In genomic region chr5:115624994-115625393, GRCh38 we compare ENCODE assay signal across 8 cellular contexts. TPM values are rescaled to one million over a fixed set of nuclear protein-coding genes. Genes with fewer than 3 reads are reported as not detected.
DNase-seq lines count a peak whose midpoint lies in the region; ATAC-seq and TF ChIP-seq lines count a peak whose summit lies in the region.

No MANE protein-coding gene starts in this region.

- TF ChIP-seq CTCF in Calu3 (IDR thresholded peaks at IDR 0.05; ENCODE audit: unreplicated experiment): no peak
- TF ChIP-seq CTCF in NB4 (IDR thresholded peaks at IDR 0.05; ENCODE audit: low read depth, low read length): no peak
- TF ChIP-seq CTCF in progenitor cell of endocrine pancreas (IDR thresholded peaks at IDR 0.05; ENCODE audit: unreplicated experiment): no peak

- intact Hi-C loops in Calu3 (cut with micrococcal nuclease; ENCODE audit: unreplicated experiment): no loop called here

- peak overlapping the region; percentile 76 for H3K27ac ChIP-seq in epithelial cell of prostate

- no peak overlapping the region for H3K27ac Mint-ChIP-seq in Calu3 (ENCODE audit: unreplicated experiment)
- H3K27ac Mint-ChIP-seq in progenitor cell of endocrine pancreas: peak overlapping the region; percentile 34

- no peak for DNase-seq in Calu3
- DNase-seq in NB4 (ENCODE audit: low read depth): no peak
- no peak for DNase-seq in epithelial cell of prostate (ENCODE audit: low read depth, low spot score)
- DNase-seq in progenitor cell of endocrine pancreas (ENCODE audit: low spot score, unreplicated experiment): no peak
- no peak for DNase-seq in H4 (ENCODE audit: low spot score)

- no peak for TF ChIP-seq POLR2A in NB4 (IDR thresholded peaks at IDR 0.05; ENCODE audit: extremely low read depth, insufficient read length)

- peak overlapping the region; percentile 91 for H3K4me3 ChIP-seq in NB4 (ENCODE audit: low read depth, low read length)

- CTCF ChIA-PET in Calu3 (lab: Charles Lee): interaction anchor here (1.4 to 2.0 kb wide), 3 partner anchors 8 to 10 kb away, joined by 4 to 7 read pairs (median 7); no protein-coding TSS in a partner anchor

- ATAC-seq in HG03432 (IDR thresholded peaks at IDR 0.05; ENCODE audit: unreplicated experiment) (no peak), GM21717 (IDR thresholded peaks at IDR 0.05; ENCODE audit: unreplicated experiment) (no peak), HG02840 (IDR thresholded peaks at IDR 0.05; ENCODE audit: low FRiP score, unreplicated experiment) (no peak)

- H3K4me3 Mint-ChIP-seq in Calu3 (ENCODE audit: low read depth, unreplicated experiment) (no peak overlapping the region), progenitor cell of endocrine pancreas (ENCODE audit: low read depth) (no peak overlapping the region)

- H3K9me3 Mint-ChIP-seq in Calu3 (ENCODE audit: low read depth, unreplicated experiment) (no peaks in the 10 kb centered on the region), progenitor cell of endocrine pancreas (ENCODE audit: low read depth) (no peaks in the 10 kb centered on the region)

- no peaks in the 10 kb centered on the region for H3K27me3 Mint-ChIP-seq in Calu3 (ENCODE audit: unreplicated experiment)
- H3K27me3 Mint-ChIP-seq in progenitor cell of endocrine pancreas: no peaks in the 10 kb centered on the region

- H3K36me3 Mint-ChIP-seq in Calu3 (ENCODE audit: insufficient read depth, unreplicated experiment): peaks cover 8% of the 10 kb centered on the region
- H3K36me3 Mint-ChIP-seq in progenitor cell of endocrine pancreas (ENCODE audit: insufficient read depth): peaks cover 1% of the 10 kb centered on the region

- H3K4me1 Mint-ChIP-seq in Calu3 (ENCODE audit: low read depth, unreplicated experiment) (peaks cover 20% of the 10 kb centered on the region), progenitor cell of endocrine pancreas (ENCODE audit: low read depth) (peaks cover 7% of the 10 kb centered on the region)

- TSS peak; percentile 44 for BruUV-seq in Calu3 (replicated peaks; lab: Mats Ljungman, UMichigan)

RNA-seq across cellular contexts. Expression of gene TMED7, which starts 0.8 kb away (rescaled TPM):
- total RNA-seq in Calu3 (2022) (121 and 137 TPM in 2 replicates), progenitor cell of endocrine pancreas (69.6 and 76.9 TPM in 2 replicates)
- 128 and 161 TPM in 2 replicates for total RNA-seq in H4 (2014; rRNA removed; shearing (Covaris generic))

RNA-seq across cellular contexts. Expression of gene TICAM2, which starts 22.7 kb away (rescaled TPM):
- total RNA-seq in Calu3 (2022) (1.2 and 2.1 TPM in 2 replicates), progenitor cell of endocrine pancreas (0.36 and 1.1 TPM in 2 replicates)
- 0.16 and 4.5 TPM in 2 replicates for total RNA-seq in H4 (2014; rRNA removed; shearing (Covaris generic))
